Comparison of ENCODE assay signal across 11 cellular contexts in genomic region chr3:73503781-73504180, GRCh38.
A peak's percentile ranks its signal among the peaks of the same experiment; 100 is the strongest.
DNase-seq lines count a peak whose midpoint lies in the region; ATAC-seq and TF ChIP-seq lines count a peak whose summit lies in the region.
"Had no signal": no experiment of that assay in that cellular context is flagged by ENCODE, and none has a peak within 500 bp of the region (broad histone marks: within the 10 kb centered on the region; RNA-seq: fewer than 3 reads in every experiment).

No MANE protein-coding gene starts in this region.

- no peak overlapping the region for H3K4me3 ChIP-seq in suprapubic skin

- no peaks in the 10 kb centered on the region for H3K27me3 Mint-ChIP-seq in glutamatergic neuron (ENCODE audit: unreplicated experiment)
- H3K27me3 Mint-ChIP-seq in activated CD4-positive, alpha-beta T cell treated with anti-CD3 and anti-CD28 coated beads, Interleukin-2, amount 10 ng/mL, durations not matched to agents 7 days and 5 days: peaks cover 15% of the 10 kb centered on the region

- peak overlapping the region; percentile 31 for H3K4me3 Mint-ChIP-seq in glutamatergic neuron (ENCODE audit: unreplicated experiment)
- H3K4me3 Mint-ChIP-seq in activated CD4-positive, alpha-beta T cell treated with anti-CD3 and anti-CD28 coated beads, Interleukin-2, amount 10 ng/mL, durations not matched to agents 7 days and 5 days: no peak overlapping the region

- DNase-seq in COLO829 (ENCODE audit: low spot score) (peak; percentile 64), glutamatergic neuron (no peak), suprapubic skin (ENCODE audit: low spot score in 2 of 2) (no peak), G401 (ENCODE audit: low spot score) (no peak)
- no peak for DNase-seq in activated CD4-positive, alpha-beta T cell treated with anti-CD3 and anti-CD28 coated beads, Interleukin-2, amount 10 ng/mL, durations not matched to agents 7 days and 5 days
- DNase-seq: activated CD4-positive, alpha-beta T cell treated with anti-CD3 and anti-CD28 coated beads, Interleukin-2, amount 50 U/mL, for 1 hour; PC-3 had no signal

- CTCF ChIA-PET in activated CD4-positive, alpha-beta T cell treated with anti-CD3 and anti-CD28 coated beads, Interleukin-2, amount 10 ng/mL, durations not matched to agents 7 days and 5 days (lab: Charles Lee): no interaction called here

- ATAC-seq in GM19395 (IDR thresholded peaks at IDR 0.05; ENCODE audit: unreplicated experiment) (peak; percentile 73), HG03442 (IDR thresholded peaks at IDR 0.05; ENCODE audit: unreplicated experiment) (peak; percentile 28), GM21381 (IDR thresholded peaks at IDR 0.05; ENCODE audit: unreplicated experiment) (no peak)
- ATAC-seq: PC-3 had no signal

- TF ChIP-seq POLR2A in suprapubic skin (IDR thresholded peaks at IDR 0.05): no peak

- no peaks in the 10 kb centered on the region for H3K36me3 Mint-ChIP-seq in glutamatergic neuron (ENCODE audit: unreplicated experiment)
- no peaks in the 10 kb centered on the region for H3K36me3 Mint-ChIP-seq in activated CD4-positive, alpha-beta T cell treated with anti-CD3 and anti-CD28 coated beads, Interleukin-2, amount 10 ng/mL, durations not matched to agents 7 days and 5 days (ENCODE audit: low read depth)

- peaks cover 24% of the 10 kb centered on the region for H3K4me1 Mint-ChIP-seq in glutamatergic neuron (ENCODE audit: low read depth, unreplicated experiment)
- no peaks in the 10 kb centered on the region for H3K4me1 Mint-ChIP-seq in activated CD4-positive, alpha-beta T cell treated with anti-CD3 and anti-CD28 coated beads, Interleukin-2, amount 10 ng/mL, durations not matched to agents 7 days and 5 days

- H3K27ac ChIP-seq in suprapubic skin: no peak overlapping the region
- H3K27ac ChIP-seq: parathyroid adenoma had no signal

- H3K27me3 ChIP-seq in suprapubic skin: no peaks in the 10 kb centered on the region

- H3K9me3 ChIP-seq in suprapubic skin: no peaks in the 10 kb centered on the region

- POLR2A ChIA-PET in activated CD4-positive, alpha-beta T cell treated with anti-CD3 and anti-CD28 coated beads, Interleukin-2, amount 10 ng/mL, durations not matched to agents 7 days and 5 days (lab: Charles Lee): no interaction called here

- H3K4me1 ChIP-seq in suprapubic skin: peaks cover 6% of the 10 kb centered on the region
- H3K4me1 ChIP-seq: parathyroid adenoma had no signal

- H3K9me3 Mint-ChIP-seq in glutamatergic neuron (ENCODE audit: unreplicated experiment): no peaks in the 10 kb centered on the region
- H3K9me3 Mint-ChIP-seq in activated CD4-positive, alpha-beta T cell treated with anti-CD3 and anti-CD28 coated beads, Interleukin-2, amount 10 ng/mL, durations not matched to agents 7 days and 5 days: no peaks in the 10 kb centered on the region

- H3K36me3 ChIP-seq in suprapubic skin: no peaks in the 10 kb centered on the region

- in situ Hi-C loops in G401 (cut with HindIII; ENCODE audit: low sequenced_read_pairs): no loop called here

- peak overlapping the region; percentile 30 for H3K27ac Mint-ChIP-seq in glutamatergic neuron (ENCODE audit: unreplicated experiment)
- no peak overlapping the region for H3K27ac Mint-ChIP-seq in activated CD4-positive, alpha-beta T cell treated with anti-CD3 and anti-CD28 coated beads, Interleukin-2, amount 10 ng/mL, durations not matched to agents 7 days and 5 days

- TF ChIP-seq CTCF in glutamatergic neuron (IDR thresholded peaks at IDR 0.05; ENCODE audit: partially characterized antibody, unreplicated experiment) (no peak), suprapubic skin (IDR thresholded peaks at IDR 0.05) (no peak)

- WGBS in suprapubic skin: 57% methylated on average over 4 of the region's 4 CpGs

- TF ChIP-seq EP300 in suprapubic skin (IDR thresholded peaks at IDR 0.05): no peak
